8 cellular contexts compared by ENCODE assay signal in the genomic region with DNA sequence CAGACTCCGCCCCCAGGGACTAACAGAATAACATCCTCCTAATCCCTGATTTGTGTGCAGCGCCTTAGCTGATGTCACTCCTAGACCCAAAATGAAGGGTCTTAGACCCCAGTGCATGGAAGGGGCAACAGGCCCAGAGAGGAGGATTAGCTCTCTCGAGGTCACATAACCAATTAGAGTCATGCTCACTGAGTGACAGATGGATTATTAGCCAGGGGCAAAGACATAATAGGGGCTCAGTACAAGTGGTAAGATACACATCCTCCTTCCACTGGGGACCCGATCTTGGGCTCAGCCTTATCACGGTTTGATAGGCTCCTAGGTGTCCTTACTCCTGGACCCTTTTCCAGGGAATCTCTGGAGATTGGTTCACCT. TPM values are rescaled to one million over a fixed set of nuclear protein-coding genes. Genes with fewer than 3 reads are reported as not detected.
DNase-seq lines count a peak whose midpoint lies in the region; TF ChIP-seq lines count a peak whose summit lies in the region.

No MANE protein-coding gene starts in this region.

- H3K4me1 Mint-ChIP-seq in CD14-positive monocyte (peaks cover 40% of the 10 kb centered on the region), nephron (peaks cover 23% of the 10 kb centered on the region)

- H3K9me3 Mint-ChIP-seq in CD14-positive monocyte (no peaks in the 10 kb centered on the region), nephron (no peaks in the 10 kb centered on the region)

- peak overlapping the region; percentile 86 to 92 for H3K4me3 Mint-ChIP-seq in CD14-positive monocyte
- H3K4me3 Mint-ChIP-seq in nephron, result peak overlapping the region; percentile 92 to 94 (median 93)

- H3K9ac ChIP-seq in colonic mucosa (ENCODE audit: low read depth in 2 of 2, low read length in 2 of 2), result peak overlapping the region; percentile 86 to 98

- TF ChIP-seq CTCF in CD14-positive monocyte (IDR thresholded peaks at IDR 0.05), result no peak
- no peak for TF ChIP-seq CTCF in colonic mucosa (IDR thresholded peaks at IDR 0.05)
- TF ChIP-seq CTCF in nephron (IDR thresholded peaks at IDR 0.05; ENCODE audit: unreplicated experiment in 3 of 3), result no peak

- peak overlapping the region; percentile 81 for H3K4me3 ChIP-seq in colonic mucosa

- DNase-seq in CD14-positive monocyte (ENCODE audit: low spot score) (no peak), NCI-H524 (lab: John Stamatoyannopoulos, UW) (peak; percentile 99 to 100), colonic mucosa (no peak), Ammon's horn (ENCODE audit: low spot score) (no peak), NCI-H1092 (lab: John Stamatoyannopoulos, UW) (no peak), NCI-H526 treated with DMSO at 0.1 percent for 48 hours (lab: John Stamatoyannopoulos, UW) (no peak), posterior cingulate gyrus (no peak)

- H3K27ac Mint-ChIP-seq in CD14-positive monocyte (peak overlapping the region; percentile 93 to 97 (median 95)), nephron (peak overlapping the region; percentile 48 to 95 (median 93))

- intact Hi-C loops in CD14-positive monocyte (cut with micrococcal nuclease), result loop anchor here (2.0 to 5.0 kb wide), 4 partner anchors 28 to 168 kb away; partner anchors contain the start of genes MAP1LC3A (in 1 of the 2) and PIGU (in 1 of the 2)
- intact Hi-C loops in colonic mucosa (cut with DNase I), result loop anchor here (5.0 kb wide), 1 partner anchor 123 kb away; no protein-coding TSS in a partner anchor
- intact Hi-C loops in posterior cingulate gyrus (cut with DNase I), result loop anchor here (2.0 to 10.0 kb wide), 2 partner anchors 28 to 400 kb away; partner anchors contain the start of genes AHCY and PIGU

- no peaks in the 10 kb centered on the region for H3K36me3 ChIP-seq in colonic mucosa

- H3K27me3 Mint-ChIP-seq in CD14-positive monocyte (ENCODE audit: low read depth in 3 of 3), result peaks cover 20 to 32% (median 25%) of the 10 kb centered on the region in 3 donors
- peaks cover 22% of the 10 kb centered on the region for H3K27me3 Mint-ChIP-seq in nephron (ENCODE audit: low read depth)

- peaks cover 3% of the 10 kb centered on the region for H3K4me1 ChIP-seq in colonic mucosa

- no peaks in the 10 kb centered on the region for H3K9me3 ChIP-seq in colonic mucosa

- peaks cover 0 to 6% of the 10 kb centered on the region in 2 donors for H3K36me3 Mint-ChIP-seq in CD14-positive monocyte
- no peaks in the 10 kb centered on the region for H3K36me3 Mint-ChIP-seq in nephron (ENCODE audit: low read depth)

- H3K27ac ChIP-seq in colonic mucosa, result peak overlapping the region; percentile 95

- no peaks in the 10 kb centered on the region for H3K27me3 ChIP-seq in colonic mucosa

RNA-seq across cellular contexts. Expression of gene TP53INP2, which starts 0.9 kb away (rescaled TPM):
- under 1 TPM; 0.46 to 0.66 TPM for polyA plus RNA-seq in CD14-positive monocyte
- 10 to 100 TPM; 38.1 to 60.9 TPM for total RNA-seq in colonic mucosa

RNA-seq across cellular contexts. Expression of gene PIGU, which starts 28.1 kb away (rescaled TPM):
- polyA plus RNA-seq in CD14-positive monocyte, result 10 to 100 TPM; 10.9 to 11.3 TPM
- 10 to 100 TPM; 22.3 to 32.6 TPM for total RNA-seq in colonic mucosa

Comparison
In these comparisons a context has a peak if more than half of its experiments do, and no peak if none do; other contexts are left out.
1. DNase-seq: peak in NCI-H524 (2 of 2); none in CD14-positive monocyte (single experiment), colonic mucosa (single experiment), Ammon's horn (single experiment), NCI-H1092 (single experiment), NCI-H526 treated with DMSO at 0.1 percent for 48 hours (single experiment) and posterior cingulate gyrus (0 of 10).